Comparison of ENCODE assay signal across 1 cellular context in genomic region chr4:87966095-87966496, GRCh38.
TF ChIP-seq lines count a peak whose summit lies in the region.

No MANE protein-coding gene starts in this region.

TF ChIP-seq in K562, 482 proteins besides CTCF, POLR2A, EP300 and RAD21:
- TF ChIP-seq ZFX (CRISPR knock-in tag; IDR thresholded peaks at IDR 0.05) (no peak), NRF1 (conservative IDR thresholded peaks at IDR 0.05 in 1 of 2, IDR thresholded peaks at IDR 0.05 in 1 of 2) (peak; percentile 73 to 79)
